ENCODE assay signal across 29 cellular contexts in genomic region chr5:77531297-77531696, GRCh38. TPM values are rescaled to one million over a fixed set of nuclear protein-coding genes. Genes with fewer than 3 reads are reported as not detected.
DNase-seq lines count a peak whose midpoint lies in the region; TF ChIP-seq lines count a peak whose summit lies in the region.
"Had no signal": no experiment of that assay in that cellular context is flagged by ENCODE, and none has a peak within 500 bp of the region (broad histone marks: within the 10 kb centered on the region; RNA-seq: fewer than 3 reads in every experiment).

No MANE protein-coding gene starts in this region.

- H3K27ac ChIP-seq in HEK293 (ENCODE audit: extremely low read depth, low read depth, low read length) (no peak overlapping the region), caudate nucleus (ENCODE audit: low read depth, low read length) (no peak overlapping the region)
- H3K27ac ChIP-seq: 22Rv1; A549; BLaER1; BLaER1 treated with 17β-estradiol and CSF1 and Interleukin-3, amounts not matched to agents 10 nM and 100 nM; C4-2B had no signal

- H3K4me3 ChIP-seq in HEK293 (ENCODE audit: low read depth, low read length): no peak overlapping the region
- H3K4me3 ChIP-seq: A549; BLaER1; BLaER1 treated with 17β-estradiol and CSF1 and Interleukin-3, amounts not matched to agents 10 nM and 100 nM had no signal

- no peaks in the 10 kb centered on the region for H3K36me3 ChIP-seq in HEK293 (ENCODE audit: control insufficient read depth in 2 of 2, insufficient read depth in 1 of 2, low read length in 2 of 2)
- H3K36me3 ChIP-seq: BE2C; BLaER1; BLaER1 treated with 17β-estradiol and CSF1 and Interleukin-3, amounts not matched to agents 10 nM and 100 nM had no signal

- DNase-seq in LHCN-M2 (ENCODE audit: low read depth) (peak; percentile 0), dedifferentiated amniotic fluid mesenchymal stem cell (ENCODE audit: extremely low spot score) (no peak), caudate nucleus (lab: John Stamatoyannopoulos, UW) (no peak)
- DNase-seq: 8988T; ACHN; AML-193; BE2C; C1 segment of cervical spinal cord; Caco-2; Calu3; CD4-positive, alpha-beta memory T cell; CD4-positive, alpha-beta T cell; CD4-positive, CD25-positive, alpha-beta regulatory T cell; CD8-positive, alpha-beta memory T cell; CD8-positive, alpha-beta T cell; COR-L47; DMS 273 treated with DMSO at 0.1 percent for 48 hours; DMS153; DMS53; DMS79; DMS79 treated with DMSO at 0.1 percent for 48 hours; DND-41; EL had no signal

- TF ChIP-seq CTCF in HEK293 (tag by site-specific recombination; IDR thresholded peaks at IDR 0.05): no peak

- no peaks in the 10 kb centered on the region for H3K4me1 ChIP-seq in HEK293 (ENCODE audit: control insufficient read depth, insufficient read depth, low read length)
- H3K4me1 ChIP-seq: A549; BE2C; BLaER1; BLaER1 treated with 17β-estradiol and CSF1 and Interleukin-3, amounts not matched to agents 10 nM and 100 nM; Caco-2 had no signal

- POLR2A ChIA-PET in HEK293 (lab: Yijun Ruan, JAX): no interaction called here

- no peaks in the 10 kb centered on the region for H3K9me3 ChIP-seq in HEK293 (ENCODE audit: control insufficient read depth, insufficient read depth, low read depth, low read length)
- H3K9me3 ChIP-seq: A549, BE2C, Caco-2 had no signal

- CTCF ChIA-PET in HEK293 (lab: Yijun Ruan, JAX): no interaction called here

TF ChIP-seq in HEK293, 187 proteins besides CTCF, POLR2A, EP300 and RAD21:
- TF ChIP-seq ZBTB10 (tag by site-specific recombination; IDR thresholded peaks at IDR 0.05) (no peak), ZNF184 (tag by site-specific recombination; IDR thresholded peaks at IDR 0.05) (peak; percentile 93), ZNF629 (tag by site-specific recombination; IDR thresholded peaks at IDR 0.05) (no peak), AEBP2 (tag by site-specific recombination; IDR thresholded peaks at IDR 0.05; ENCODE audit: borderline replicate concordance) (no peak)

RNA-seq across cellular contexts. Expression of gene WDR41, which starts 39.2 kb away (rescaled TPM):
- 68.4 and 72.1 TPM in 2 replicates for total RNA-seq in LHCN-M2 (2014; rRNA removed)
- polyA plus RNA-seq in LHCN-M2 (2012): 44.3 TPM
